Comparison of ENCODE assay signal across 9 cellular contexts in genomic region chr7:22173884-22174573, GRCh38.
DNase-seq lines count a peak whose midpoint lies in the region; ATAC-seq, FAIRE-seq and TF ChIP-seq lines count a peak whose summit lies in the region.
"Had no signal": no experiment of that assay in that cellular context is flagged by ENCODE, and none has a peak within 500 bp of the region (broad histone marks: within the 10 kb centered on the region; RNA-seq: fewer than 3 reads in every experiment).

No MANE protein-coding gene starts in this region.

- H3K9ac ChIP-seq in GM12878 (ENCODE audit: control insufficient read depth, insufficient read depth, low read length) (no peak overlapping the region), kidney (ENCODE audit: low read length in 2 of 2) (no peak overlapping the region)

- CTCF ChIA-PET in GM12878 (lab: Yijun Ruan, JAX): interaction anchor here (1.2 to 1.7 kb wide), 4 partner anchors 12 to 71 kb away, joined by 3 to 4 read pairs (median 4); no protein-coding TSS in a partner anchor

- H3K36me3 ChIP-seq in GM12878 (ENCODE audit: control insufficient read depth in 2 of 2, insufficient read depth in 2 of 2, low read length in 1 of 2) (0 out of 4 replicates have a peak, but pooled peaks cover 0 to 2% of the 10 kb centered on the region in 2 experiments), kidney (ENCODE audit: control insufficient read depth in 1 of 2, insufficient read depth in 2 of 2, low read length in 2 of 2) (no peaks in the 10 kb centered on the region)

- TF ChIP-seq EP300 in GM12878 (IDR thresholded peaks at IDR 0.05; ENCODE audit: borderline replicate concordance in 1 of 2, control insufficient read depth in 1 of 2, low read depth in 2 of 2, low read length in 2 of 2): 0 out of 4 replicates have a peak, but pooled peaks have one; percentile 49 to 55

- TF ChIP-seq CTCF in GM12878 (IDR thresholded peaks at IDR 0.05 in 2 of 3, conservative IDR thresholded peaks at IDR 0.05 in 1 of 3; ENCODE audit: control insufficient read depth in 2 of 3, extremely low read depth in 1 of 3, insufficient read depth in 1 of 3, low read depth in 3 of 3, low read length in 3 of 3) (no peak), kidney (IDR thresholded peaks at IDR 0.05; ENCODE audit: borderline replicate concordance, extremely low read depth, insufficient read depth) (no peak)

- no peaks in the 10 kb centered on the region for H4K20me1 ChIP-seq in GM12878 (ENCODE audit: control insufficient read depth, insufficient read depth)

- SMC1A ChIA-PET in GM12878 (lab: Charles Lee; ENCODE audit: uncharacterized antibody, unreplicated experiment): interaction anchor here (0.9 to 1.8 kb wide), 3 partner anchors 10 to 20 kb away, joined by 3 to 8 read pairs (median 3); no protein-coding TSS in a partner anchor

- TF ChIP-seq POLR2A in GM12892 (IDR thresholded peaks at IDR 0.05; ENCODE audit: low read depth, low read length) (no peak), GM12878 (IDR thresholded peaks at IDR 0.05; ENCODE audit: low read depth, low read length) (no peak)

- no peak for TF ChIP-seq RAD21 in GM12878 (IDR thresholded peaks at IDR 0.05; ENCODE audit: insufficient read depth, low read depth, low read length)

- H3K4me3 ChIP-seq in GM12878 (no peak overlapping the region), kidney (ENCODE audit: low read length in 2 of 2) (no peak overlapping the region)

- RAD21 ChIA-PET in GM12878 (lab: Charles Lee; ENCODE audit: unreplicated experiment): no interaction called here

- H3K79me2 ChIP-seq in GM12878 (ENCODE audit: control insufficient read depth, insufficient read depth, low read length): no peaks in the 10 kb centered on the region

- peak; percentile 94 for ATAC-seq in GM21360 (IDR thresholded peaks at IDR 0.05; ENCODE audit: unreplicated experiment)
- ATAC-seq in HG03520 (IDR thresholded peaks at IDR 0.05; ENCODE audit: unreplicated experiment): peak; percentile 95
- ATAC-seq in GM12878: peak; percentile 95
- ATAC-seq in SK-N-SH treated with all-trans-retinoic acid at 6 μM for 48 hours: no peak

- H3K27ac ChIP-seq in GM12878 (ENCODE audit: control insufficient read depth, insufficient read depth) (peak overlapping the region; percentile 33; the same call in 1 of the 2 replicates), kidney (ENCODE audit: low read depth in 2 of 2, low read length in 2 of 2) (no peak overlapping the region)

- no peaks in the 10 kb centered on the region; the same call in 2 of the 3 replicates for H3K9me3 ChIP-seq in GM12878 (replicated peaks; ENCODE audit: control insufficient read depth, insufficient read depth, low read length)
- H3K9me3 ChIP-seq in kidney (ENCODE audit: control insufficient read depth in 1 of 2, low read length in 2 of 2): no peaks in the 10 kb centered on the region

- H3K4me1 ChIP-seq in GM12878 (ENCODE audit: control insufficient read depth, insufficient read depth, low read length) (peaks cover 6% of the 10 kb centered on the region; the same call in 1 of the 2 replicates), kidney (ENCODE audit: control insufficient read depth in 1 of 2, insufficient read depth in 1 of 2, low read depth in 1 of 2, low read length in 2 of 2) (no peaks in the 10 kb centered on the region)

- no peaks in the 10 kb centered on the region for H3K27me3 ChIP-seq in GM12878 (replicated peaks in 1 of 2; ENCODE audit: control insufficient read depth in 2 of 2, insufficient read depth in 2 of 2, low read length in 1 of 2)

- no TSS peak for BruUV-seq in GM12878 (replicated peaks; lab: Mats Ljungman, UMichigan)

- 46% methylated on average over 4 of the region's 4 CpGs for WGBS in GM12878 (ENCODE audit: insufficient coverage, insufficient replicate concordance, low lambda C conversion rate, missing lambda C conversion rate)

- DNase-seq in GM12892 (ENCODE audit: insufficient read length) (no peak), GM12878 (ENCODE audit: low read depth, low spot score) (peak; percentile 58), kidney (no peak), activated gamma-delta T cell (lab: John Stamatoyannopoulos, UW) (no peak), anterior cingulate cortex (lab: John Stamatoyannopoulos, UW) (no peak)

- FAIRE-seq in GM12892 (lab: Jason Lieb, UNC): peak; percentile 93
- FAIRE-seq in GM12878 (lab: Jason Lieb, UNC): peak; percentile 70
- no peak for FAIRE-seq in kidney (lab: Jason Lieb, UNC)
- FAIRE-seq: colon had no signal

- intact Hi-C loops in GM12878 (cut with micrococcal nuclease; ENCODE audit: unreplicated experiment) (no loop called here), kidney (cut with DNase I) (no loop called here)

- H2AFZ ChIP-seq in GM12878 (ENCODE audit: control insufficient read depth, low read depth, low read length): peak overlapping the region; percentile 28; the same call in 1 of the 2 replicates

- in situ Hi-C loops in GM12878 (cut with MboI): no loop called here

- POLR2A ChIA-PET in GM12878 (lab: Charles Lee): no interaction called here

- no peak overlapping the region; the same call in 1 of the 2 replicates for H3K4me2 ChIP-seq in GM12878 (ENCODE audit: control insufficient read depth, insufficient read depth)

TF ChIP-seq in GM12878, 131 proteins besides CTCF, POLR2A, EP300 and RAD21 (continues in another document):
- TF ChIP-seq IKZF2 (IDR thresholded peaks at IDR 0.05) (peak; percentile 84), SMC3 (IDR thresholded peaks at IDR 0.05; ENCODE audit: borderline replicate concordance, low read length) (no peak), JUNB (IDR thresholded peaks at IDR 0.05) (no peak), TAF1 (IDR thresholded peaks at IDR 0.05; ENCODE audit: borderline replicate concordance, low read depth, low read length) (no peak), MAX (IDR thresholded peaks at IDR 0.05; ENCODE audit: low read depth, low read length) (no peak), PKNOX1 (IDR thresholded peaks at IDR 0.05) (no peak), HDAC6 (IDR thresholded peaks at IDR 0.05; ENCODE audit: unreplicated experiment) (no peak), SUPT20H (IDR thresholded peaks at IDR 0.05; ENCODE audit: borderline replicate concordance, control insufficient read depth, low read depth, low read length) (no peak), TCF3 (IDR thresholded peaks at IDR 0.05; ENCODE audit: borderline replicate concordance, insufficient read depth, low read depth, low read length) (no peak)

TF ChIP-seq in SK-N-SH treated with all-trans-retinoic acid at 6 μM for 48 hours, 23 proteins besides CTCF, POLR2A, EP300 and RAD21 (continues in another document):
- no peak for TF ChIP-seq BACH2 (CRISPR knock-in tag; IDR thresholded peaks at IDR 0.05; ENCODE audit: borderline replicate concordance)
- TF ChIP-seq ZNF565 (CRISPR knock-in tag; conservative IDR thresholded peaks at IDR 0.05; ENCODE audit: low read depth): no peak
- no peak for TF ChIP-seq GLIS3 (CRISPR knock-in tag; IDR thresholded peaks at IDR 0.05)
- no peak for TF ChIP-seq ARNTL (CRISPR knock-in tag; IDR thresholded peaks at IDR 0.05; ENCODE audit: borderline replicate concordance, low read depth)
- TF ChIP-seq SNAI2 (CRISPR knock-in tag; IDR thresholded peaks at IDR 0.05): no peak
- no peak for TF ChIP-seq ZNF8 (CRISPR knock-in tag; IDR thresholded peaks at IDR 0.05)
- no peak for TF ChIP-seq ISL1 (CRISPR knock-in tag; IDR thresholded peaks at IDR 0.05)
- TF ChIP-seq PPARA (CRISPR knock-in tag; IDR thresholded peaks at IDR 0.05; ENCODE audit: borderline replicate concordance): no peak
- TF ChIP-seq CREB5 (CRISPR knock-in tag; IDR thresholded peaks at IDR 0.05; ENCODE audit: low read depth): no peak
- TF ChIP-seq RARB (CRISPR knock-in tag; IDR thresholded peaks at IDR 0.05): no peak
- TF ChIP-seq CSRNP3 (CRISPR knock-in tag; IDR thresholded peaks at IDR 0.05): no peak
